In the genomic region with DNA sequence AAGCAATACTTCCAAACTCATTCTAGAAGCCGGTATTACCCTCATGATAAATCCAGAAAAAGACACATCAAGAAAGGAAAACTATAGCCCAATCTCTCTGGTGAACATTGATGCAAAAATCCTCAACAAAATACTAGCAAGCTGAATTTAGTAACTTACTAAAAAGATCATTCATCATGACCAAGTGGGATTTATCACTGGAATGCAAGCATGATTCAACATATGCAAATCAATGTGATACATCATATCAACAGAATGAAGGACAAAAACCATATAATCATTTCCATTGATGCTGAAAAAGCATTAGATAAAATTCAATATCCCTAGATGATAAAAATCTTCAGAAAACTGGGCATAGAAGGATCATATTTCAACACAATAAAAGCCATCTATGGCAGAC, we compare ENCODE assay signal across 23 cellular contexts.
DNase-seq lines count a peak whose midpoint lies in the region; ATAC-seq, FAIRE-seq and TF ChIP-seq lines count a peak whose summit lies in the region.
"Had no signal": no experiment of that assay in that cellular context is flagged by ENCODE, and none has a peak within 500 bp of the region (broad histone marks: within the 10 kb centered on the region; RNA-seq: fewer than 3 reads in every experiment).

No MANE protein-coding gene starts in this region.

- DNase-seq in AG10803 (ENCODE audit: low read depth) (peak; percentile 24), HFFc6 (peak; percentile 21), bronchial epithelial cell (ENCODE audit: low read depth) (peak; percentile 64), foreskin keratinocyte (peak in 1 of 2 donors; percentile 55), SHP77 treated with DMSO at 0.1 percent for 48 hours (lab: John Stamatoyannopoulos, UW) (no peak)
- no peak for DNase-seq in activated CD8-positive, alpha-beta T cell treated with anti-CD3 and anti-CD28 coated beads for 36 hours
- DNase-seq: CD8-positive, alpha-beta memory T cell; GF-D8; MV-4-11; NCI-H1694; NCI-H2081; NCI-H2171; NCI-H524 treated with DMSO at 0.1 percent for 48 hours; NCI-H82; SW 1271 had no signal

- H3K4me1 Mint-ChIP-seq in HFFc6 (ENCODE audit: low read depth): peaks cover 13% of the 10 kb centered on the region
- H3K4me1 Mint-ChIP-seq in activated CD8-positive, alpha-beta T cell treated with anti-CD3 and anti-CD28 coated beads for 36 hours (ENCODE audit: low read depth): no peaks in the 10 kb centered on the region
- H3K4me1 Mint-ChIP-seq: CD8-positive, alpha-beta memory T cell had no signal

- H3K27me3 ChIP-seq in bronchial epithelial cell (ENCODE audit: control insufficient read depth, insufficient read depth, low read length): no peaks in the 10 kb centered on the region
- H3K27me3 ChIP-seq in foreskin keratinocyte: no peaks in the 10 kb centered on the region

- no peaks in the 10 kb centered on the region for H3K36me3 Mint-ChIP-seq in HFFc6 (ENCODE audit: low read depth)
- no peaks in the 10 kb centered on the region for H3K36me3 Mint-ChIP-seq in activated CD8-positive, alpha-beta T cell treated with anti-CD3 and anti-CD28 coated beads for 36 hours (ENCODE audit: low read depth)
- H3K36me3 Mint-ChIP-seq: CD8-positive, alpha-beta memory T cell had no signal

- H3K27ac ChIP-seq in foreskin keratinocyte: no peak overlapping the region
- H3K27ac ChIP-seq: C4-2B, KMS-11 had no signal

- H3K4me1 ChIP-seq in foreskin keratinocyte: peaks cover 9% of the 10 kb centered on the region

- POLR2A ChIA-PET in activated CD8-positive, alpha-beta T cell treated with anti-CD3 and anti-CD28 coated beads for 36 hours (lab: Charles Lee): no interaction called here

- H3K27ac Mint-ChIP-seq in HFFc6: no peak overlapping the region
- no peak overlapping the region for H3K27ac Mint-ChIP-seq in activated CD8-positive, alpha-beta T cell treated with anti-CD3 and anti-CD28 coated beads for 36 hours
- H3K27ac Mint-ChIP-seq: CD8-positive, alpha-beta memory T cell had no signal

- FAIRE-seq in bronchial epithelial cell (lab: Jason Lieb, UNC): no peak
- FAIRE-seq: GM19239, H54, HTR-8/SVneo, RCC 7860 had no signal

- no peak overlapping the region for H3K4me3 Mint-ChIP-seq in HFFc6
- H3K4me3 Mint-ChIP-seq in activated CD8-positive, alpha-beta T cell treated with anti-CD3 and anti-CD28 coated beads for 36 hours: no peak overlapping the region
- H3K4me3 Mint-ChIP-seq: CD8-positive, alpha-beta memory T cell had no signal

- ATAC-seq in foreskin keratinocyte: peak; percentile 56
- no peak for ATAC-seq in activated CD8-positive, alpha-beta T cell treated with anti-CD3 and anti-CD28 coated beads for 36 hours
- ATAC-seq in HG03571 (IDR thresholded peaks at IDR 0.05; ENCODE audit: unreplicated experiment): no peak
- ATAC-seq: Right ventricle myocardium inferior had no signal

- intact Hi-C loops in activated CD8-positive, alpha-beta T cell treated with anti-CD3 and anti-CD28 coated beads for 36 hours (cut with micrococcal nuclease): no loop called here

- peaks cover 4% of the 10 kb centered on the region for H3K9me3 Mint-ChIP-seq in HFFc6
- no peaks in the 10 kb centered on the region for H3K9me3 Mint-ChIP-seq in activated CD8-positive, alpha-beta T cell treated with anti-CD3 and anti-CD28 coated beads for 36 hours

- TF ChIP-seq CTCF in AG10803 (conservative IDR thresholded peaks at IDR 0.05; ENCODE audit: low read length) (no peak), HFFc6 (IDR thresholded peaks at IDR 0.05) (no peak), bronchial epithelial cell (IDR thresholded peaks at IDR 0.05; ENCODE audit: insufficient read depth, low read length, severe bottlenecking) (no peak), foreskin keratinocyte (conservative IDR thresholded peaks at IDR 0.05) (no peak)
- TF ChIP-seq CTCF in activated CD8-positive, alpha-beta T cell treated with anti-CD3 and anti-CD28 coated beads for 36 hours (IDR thresholded peaks at IDR 0.05): no peak

- no peaks in the 10 kb centered on the region for H3K36me3 ChIP-seq in bronchial epithelial cell (ENCODE audit: control insufficient read depth, insufficient read depth, low read length)

- H3K4me3 ChIP-seq in AG10803 (ENCODE audit: low read length): no peak overlapping the region
- no peak overlapping the region for H3K4me3 ChIP-seq in bronchial epithelial cell (ENCODE audit: low read depth, low read length)

- H3K27me3 Mint-ChIP-seq in HFFc6 (ENCODE audit: insufficient read depth): peaks cover 2% of the 10 kb centered on the region
- H3K27me3 Mint-ChIP-seq in activated CD8-positive, alpha-beta T cell treated with anti-CD3 and anti-CD28 coated beads for 36 hours: no peaks in the 10 kb centered on the region

- CTCF ChIA-PET in activated CD8-positive, alpha-beta T cell treated with anti-CD3 and anti-CD28 coated beads for 36 hours (lab: Charles Lee): no interaction called here

Comparison
In these comparisons a context has a peak if more than half of its experiments do, and no peak if none do; other contexts are left out.
1. DNase-seq: peak in AG10803 (single experiment), HFFc6 (single experiment) and bronchial epithelial cell (single experiment); none in activated CD8-positive, alpha-beta T cell treated with anti-CD3 and anti-CD28 coated beads for 36 hours (single experiment) and SHP77 treated with DMSO at 0.1 percent for 48 hours (single experiment).